1 cellular context compared by ENCODE assay signal in genomic region chr5:180817847-180818246, GRCh38.
TF ChIP-seq lines count a peak whose summit lies in the region.

No MANE protein-coding gene starts in this region.

TF ChIP-seq in GM23338, 12 proteins besides CTCF, POLR2A, EP300 and RAD21 (continued from another document):
- TF ChIP-seq, protein P1, sequence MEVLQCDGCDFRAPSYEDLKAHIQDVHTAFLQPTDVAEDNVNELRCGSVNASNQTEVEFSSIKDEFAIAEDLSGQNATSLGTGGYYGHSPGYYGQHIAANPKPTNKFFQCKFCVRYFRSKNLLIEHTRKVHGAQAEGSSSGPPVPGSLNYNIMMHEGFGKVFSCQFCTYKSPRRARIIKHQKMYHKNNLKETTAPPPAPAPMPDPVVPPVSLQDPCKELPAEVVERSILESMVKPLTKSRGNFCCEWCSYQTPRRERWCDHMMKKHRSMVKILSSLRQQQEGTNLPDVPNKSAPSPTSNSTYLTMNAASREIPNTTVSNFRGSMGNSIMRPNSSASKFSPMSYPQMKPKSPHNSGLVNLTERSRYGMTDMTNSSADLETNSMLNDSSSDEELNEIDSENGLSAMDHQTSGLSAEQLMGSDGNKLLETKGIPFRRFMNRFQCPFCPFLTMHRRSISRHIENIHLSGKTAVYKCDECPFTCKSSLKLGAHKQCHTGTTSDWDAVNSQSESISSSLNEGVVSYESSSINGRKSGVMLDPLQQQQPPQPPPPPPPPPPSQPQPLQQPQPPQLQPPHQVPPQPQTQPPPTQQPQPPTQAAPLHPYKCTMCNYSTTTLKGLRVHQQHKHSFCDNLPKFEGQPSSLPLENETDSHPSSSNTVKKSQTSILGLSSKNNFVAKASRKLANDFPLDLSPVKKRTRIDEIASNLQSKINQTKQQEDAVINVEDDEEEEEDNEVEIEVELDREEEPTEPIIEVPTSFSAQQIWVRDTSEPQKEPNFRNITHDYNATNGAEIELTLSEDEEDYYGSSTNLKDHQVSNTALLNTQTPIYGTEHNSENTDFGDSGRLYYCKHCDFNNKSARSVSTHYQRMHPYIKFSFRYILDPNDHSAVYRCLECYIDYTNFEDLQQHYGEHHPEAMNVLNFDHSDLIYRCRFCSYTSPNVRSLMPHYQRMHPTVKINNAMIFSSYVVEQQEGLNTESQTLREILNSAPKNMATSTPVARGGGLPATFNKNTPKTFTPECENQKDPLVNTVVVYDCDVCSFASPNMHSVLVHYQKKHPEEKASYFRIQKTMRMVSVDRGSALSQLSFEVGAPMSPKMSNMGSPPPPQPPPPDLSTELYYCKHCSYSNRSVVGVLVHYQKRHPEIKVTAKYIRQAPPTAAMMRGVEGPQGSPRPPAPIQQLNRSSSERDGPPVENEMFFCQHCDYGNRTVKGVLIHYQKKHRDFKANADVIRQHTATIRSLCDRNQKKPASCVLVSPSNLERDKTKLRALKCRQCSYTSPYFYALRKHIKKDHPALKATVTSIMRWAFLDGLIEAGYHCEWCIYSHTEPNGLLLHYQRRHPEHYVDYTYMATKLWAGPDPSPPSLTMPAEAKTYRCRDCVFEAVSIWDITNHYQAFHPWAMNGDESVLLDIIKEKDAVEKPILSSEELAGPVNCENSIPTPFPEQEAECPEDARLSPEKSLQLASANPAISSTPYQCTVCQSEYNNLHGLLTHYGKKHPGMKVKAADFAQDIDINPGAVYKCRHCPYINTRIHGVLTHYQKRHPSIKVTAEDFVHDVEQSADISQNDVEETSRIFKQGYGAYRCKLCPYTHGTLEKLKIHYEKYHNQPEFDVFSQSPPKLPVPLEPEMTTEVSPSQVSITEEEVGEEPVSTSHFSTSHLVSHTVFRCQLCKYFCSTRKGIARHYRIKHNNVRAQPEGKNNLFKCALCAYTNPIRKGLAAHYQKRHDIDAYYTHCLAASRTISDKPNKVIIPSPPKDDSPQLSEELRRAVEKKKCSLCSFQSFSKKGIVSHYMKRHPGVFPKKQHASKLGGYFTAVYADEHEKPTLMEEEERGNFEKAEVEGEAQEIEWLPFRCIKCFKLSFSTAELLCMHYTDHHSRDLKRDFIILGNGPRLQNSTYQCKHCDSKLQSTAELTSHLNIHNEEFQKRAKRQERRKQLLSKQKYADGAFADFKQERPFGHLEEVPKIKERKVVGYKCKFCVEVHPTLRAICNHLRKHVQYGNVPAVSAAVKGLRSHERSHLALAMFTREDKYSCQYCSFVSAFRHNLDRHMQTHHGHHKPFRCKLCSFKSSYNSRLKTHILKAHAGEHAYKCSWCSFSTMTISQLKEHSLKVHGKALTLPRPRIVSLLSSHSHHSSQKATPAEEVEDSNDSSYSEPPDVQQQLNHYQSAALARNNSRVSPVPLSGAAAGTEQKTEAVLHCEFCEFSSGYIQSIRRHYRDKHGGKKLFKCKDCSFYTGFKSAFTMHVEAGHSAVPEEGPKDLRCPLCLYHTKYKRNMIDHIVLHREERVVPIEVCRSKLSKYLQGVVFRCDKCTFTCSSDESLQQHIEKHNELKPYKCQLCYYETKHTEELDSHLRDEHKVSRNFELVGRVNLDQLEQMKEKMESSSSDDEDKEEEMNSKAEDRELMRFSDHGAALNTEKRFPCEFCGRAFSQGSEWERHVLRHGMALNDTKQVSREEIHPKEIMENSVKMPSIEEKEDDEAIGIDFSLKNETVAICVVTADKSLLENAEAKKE (CRISPR knock-in tag; IDR thresholded peaks at IDR 0.05): no peak
- TF ChIP-seq STAT1 (IDR thresholded peaks at IDR 0.05; ENCODE audit: unreplicated experiment) (no peak), ZNF114 (CRISPR knock-in tag; IDR thresholded peaks at IDR 0.05) (no peak), CREB1 (CRISPR knock-in tag; IDR thresholded peaks at IDR 0.05; ENCODE audit: low read depth) (no peak), EZH2 (IDR thresholded peaks at IDR 0.05; ENCODE audit: low read depth, unreplicated experiment) (no peak), POLR2AphosphoS5 (IDR thresholded peaks at IDR 0.05; ENCODE audit: low read depth) (no peak)
- TF ChIP-seq, protein P2, sequence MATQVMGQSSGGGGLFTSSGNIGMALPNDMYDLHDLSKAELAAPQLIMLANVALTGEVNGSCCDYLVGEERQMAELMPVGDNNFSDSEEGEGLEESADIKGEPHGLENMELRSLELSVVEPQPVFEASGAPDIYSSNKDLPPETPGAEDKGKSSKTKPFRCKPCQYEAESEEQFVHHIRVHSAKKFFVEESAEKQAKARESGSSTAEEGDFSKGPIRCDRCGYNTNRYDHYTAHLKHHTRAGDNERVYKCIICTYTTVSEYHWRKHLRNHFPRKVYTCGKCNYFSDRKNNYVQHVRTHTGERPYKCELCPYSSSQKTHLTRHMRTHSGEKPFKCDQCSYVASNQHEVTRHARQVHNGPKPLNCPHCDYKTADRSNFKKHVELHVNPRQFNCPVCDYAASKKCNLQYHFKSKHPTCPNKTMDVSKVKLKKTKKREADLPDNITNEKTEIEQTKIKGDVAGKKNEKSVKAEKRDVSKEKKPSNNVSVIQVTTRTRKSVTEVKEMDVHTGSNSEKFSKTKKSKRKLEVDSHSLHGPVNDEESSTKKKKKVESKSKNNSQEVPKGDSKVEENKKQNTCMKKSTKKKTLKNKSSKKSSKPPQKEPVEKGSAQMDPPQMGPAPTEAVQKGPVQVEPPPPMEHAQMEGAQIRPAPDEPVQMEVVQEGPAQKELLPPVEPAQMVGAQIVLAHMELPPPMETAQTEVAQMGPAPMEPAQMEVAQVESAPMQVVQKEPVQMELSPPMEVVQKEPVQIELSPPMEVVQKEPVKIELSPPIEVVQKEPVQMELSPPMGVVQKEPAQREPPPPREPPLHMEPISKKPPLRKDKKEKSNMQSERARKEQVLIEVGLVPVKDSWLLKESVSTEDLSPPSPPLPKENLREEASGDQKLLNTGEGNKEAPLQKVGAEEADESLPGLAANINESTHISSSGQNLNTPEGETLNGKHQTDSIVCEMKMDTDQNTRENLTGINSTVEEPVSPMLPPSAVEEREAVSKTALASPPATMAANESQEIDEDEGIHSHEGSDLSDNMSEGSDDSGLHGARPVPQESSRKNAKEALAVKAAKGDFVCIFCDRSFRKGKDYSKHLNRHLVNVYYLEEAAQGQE (IDR thresholded peaks at IDR 0.05; ENCODE audit: unreplicated experiment): no peak
